Comparison of ENCODE assay signal across 8 cellular contexts in genomic region chr7:74405191-74405898, GRCh38. TPM values are rescaled to one million over a fixed set of nuclear protein-coding genes. Genes with fewer than 3 reads are reported as not detected.
DNase-seq lines count a peak whose midpoint lies in the region; ATAC-seq, FAIRE-seq and TF ChIP-seq lines count a peak whose summit lies in the region.

No MANE protein-coding gene starts in this region.

- H3K4me3 Mint-ChIP-seq in CD4-positive, alpha-beta memory T cell: no peak overlapping the region
- H3K4me3 Mint-ChIP-seq in naive thymus-derived CD4-positive, alpha-beta T cell: no peak overlapping the region

- POLR2A ChIA-PET in SK-N-SH (lab: Yijun Ruan, JAX): no interaction called here
- POLR2A ChIA-PET in CD4-positive, alpha-beta memory T cell (lab: Charles Lee; ENCODE audit: partially characterized antibody): no interaction called here
- POLR2A ChIA-PET in naive thymus-derived CD4-positive, alpha-beta T cell (lab: Charles Lee): no interaction called here

- no peak overlapping the region for H3K9ac ChIP-seq in SK-N-SH

- H3K9me3 ChIP-seq in SK-N-SH (no peaks in the 10 kb centered on the region), right cardiac atrium (ENCODE audit: control insufficient read depth, low read length) (no peaks in the 10 kb centered on the region)
- H3K9me3 ChIP-seq in CD4-positive, alpha-beta memory T cell (ENCODE audit: control insufficient read depth in 1 of 2, low read length in 2 of 2): no peaks in the 10 kb centered on the region
- no peaks in the 10 kb centered on the region for H3K9me3 ChIP-seq in naive thymus-derived CD4-positive, alpha-beta T cell (ENCODE audit: control insufficient read depth in 2 of 3, low read length in 3 of 3)

- no peaks in the 10 kb centered on the region for H3K9me3 Mint-ChIP-seq in CD4-positive, alpha-beta memory T cell
- H3K9me3 Mint-ChIP-seq in naive thymus-derived CD4-positive, alpha-beta T cell: no peaks in the 10 kb centered on the region

- no peaks in the 10 kb centered on the region for H3K36me3 Mint-ChIP-seq in CD4-positive, alpha-beta memory T cell
- no peaks in the 10 kb centered on the region for H3K36me3 Mint-ChIP-seq in naive thymus-derived CD4-positive, alpha-beta T cell

- DNase-seq in AG09309 (ENCODE audit: low read depth) (no peak), H7 (peak; percentile 98), SK-N-SH (peak; percentile 76), right cardiac atrium (peak in 2 of 3 donors; percentile 9 to 60), GM12892 (ENCODE audit: insufficient read length) (no peak)
- DNase-seq in CD4-positive, alpha-beta memory T cell: no peak
- DNase-seq in naive thymus-derived CD4-positive, alpha-beta T cell: no peak

- peaks cover 8% of the 10 kb centered on the region for H3K36me3 ChIP-seq in H7 (replicated peaks; ENCODE audit: control insufficient read depth, insufficient read depth, low read length)
- H3K36me3 ChIP-seq in SK-N-SH (replicated peaks in 1 of 2; ENCODE audit: control insufficient read depth in 1 of 2, insufficient read depth in 2 of 2, low read length in 1 of 2): peaks cover 17 to 45% of the 10 kb centered on the region in 2 experiments
- no peaks in the 10 kb centered on the region for H3K36me3 ChIP-seq in CD4-positive, alpha-beta memory T cell (ENCODE audit: insufficient read depth, low read length)
- H3K36me3 ChIP-seq in naive thymus-derived CD4-positive, alpha-beta T cell (ENCODE audit: control insufficient read depth in 2 of 3, insufficient read depth in 3 of 3, low read length in 3 of 3): no peaks in the 10 kb centered on the region

- TF ChIP-seq CTCF in AG09309 (IDR thresholded peaks at IDR 0.05; ENCODE audit: control insufficient read depth, insufficient read depth, low read depth, low read length, missing control alignments) (peak; percentile 21), SK-N-SH (IDR thresholded peaks at IDR 0.05) (peak; percentile 57)

- intact Hi-C loops in right cardiac atrium (cut with DNase I): loop anchor here in 2 of 4 donors (10.0 kb wide), 2 partner anchors 289 to 341 kb away; no protein-coding TSS in a partner anchor
- intact Hi-C loops in CD4-positive, alpha-beta memory T cell (cut with micrococcal nuclease): no loop called here
- intact Hi-C loops in naive thymus-derived CD4-positive, alpha-beta T cell (cut with micrococcal nuclease): loop anchor here in 1 of 2 donors (10.0 kb wide), 1 partner anchor 121 kb away; the partner anchor contains the start of gene CLIP2

- H2AFZ ChIP-seq in SK-N-SH (ENCODE audit: low read depth): no peak overlapping the region

- H3K27me3 ChIP-seq in H7 (ENCODE audit: control insufficient read depth, insufficient read depth, low read length) (no peaks in the 10 kb centered on the region), SK-N-SH (ENCODE audit: insufficient read depth) (no peaks in the 10 kb centered on the region), right cardiac atrium (ENCODE audit: control insufficient read depth, insufficient read depth) (no peaks in the 10 kb centered on the region)
- H3K27me3 ChIP-seq in CD4-positive, alpha-beta memory T cell (ENCODE audit: insufficient read depth, low read length): no peaks in the 10 kb centered on the region
- H3K27me3 ChIP-seq in naive thymus-derived CD4-positive, alpha-beta T cell (ENCODE audit: control insufficient read depth in 2 of 2, insufficient read depth in 2 of 2, low read length in 2 of 2): no peaks in the 10 kb centered on the region

- CTCF ChIA-PET in SK-N-SH (lab: Yijun Ruan, JAX): interaction anchor here (0.6 to 22.0 kb wide), 26 partner anchors 9 to 643 kb away, joined by 3 to 537 read pairs (median 4); partner anchors contain the start of gene LAT2
- CTCF ChIA-PET in CD4-positive, alpha-beta memory T cell (lab: Charles Lee; ENCODE audit: partially characterized antibody): interaction anchor here (1.5 to 6.8 kb wide), 2 partner anchors 13 to 200 kb away, joined by 3 to 174 read pairs; no protein-coding TSS in a partner anchor
- CTCF ChIA-PET in naive thymus-derived CD4-positive, alpha-beta T cell (lab: Charles Lee): no interaction called here

- no peak for TF ChIP-seq POLR2A in GM12892 (IDR thresholded peaks at IDR 0.05; ENCODE audit: low read depth, low read length)

- H3K27me3 Mint-ChIP-seq in CD4-positive, alpha-beta memory T cell: no peaks in the 10 kb centered on the region
- no peaks in the 10 kb centered on the region for H3K27me3 Mint-ChIP-seq in naive thymus-derived CD4-positive, alpha-beta T cell

- peaks cover 20% of the 10 kb centered on the region for H3F3A ChIP-seq in SK-N-SH (replicated peaks; ENCODE audit: insufficient read depth)

- peak overlapping the region in 1 of 7 donors; percentile 73 for H3K27ac Mint-ChIP-seq in CD4-positive, alpha-beta memory T cell
- H3K27ac Mint-ChIP-seq in naive thymus-derived CD4-positive, alpha-beta T cell: no peak overlapping the region

- H3K4me1 ChIP-seq in SK-N-SH (ENCODE audit: control insufficient read depth in 1 of 2, insufficient read depth in 2 of 2, low read depth in 1 of 2, low read length in 1 of 2) (no peaks in the 10 kb centered on the region), right cardiac atrium (ENCODE audit: control insufficient read depth, insufficient read depth, low read length) (no peaks in the 10 kb centered on the region)
- H3K4me1 ChIP-seq in CD4-positive, alpha-beta memory T cell (ENCODE audit: insufficient read depth, low read length): no peaks in the 10 kb centered on the region
- H3K4me1 ChIP-seq in naive thymus-derived CD4-positive, alpha-beta T cell (ENCODE audit: control insufficient read depth in 2 of 2, insufficient read depth in 2 of 2, low read length in 2 of 2): no peaks in the 10 kb centered on the region

- H3K79me2 ChIP-seq in SK-N-SH (ENCODE audit: insufficient read depth): no peaks in the 10 kb centered on the region

- H3K9me2 ChIP-seq in SK-N-SH: no peaks in the 10 kb centered on the region

- WGBS in SK-N-SH (ENCODE audit: low lambda C conversion rate): 91% methylated on average over 26 of the region's 31 CpGs
- 67% methylated on average over 31 of the region's 31 CpGs for WGBS in right cardiac atrium

- H4K20me1 ChIP-seq in SK-N-SH (ENCODE audit: insufficient read depth): no peaks in the 10 kb centered on the region

- H3K4me3 ChIP-seq in AG09309 (ENCODE audit: control insufficient read depth, low read depth, low read length) (no peak overlapping the region), H7 (ENCODE audit: insufficient read depth, low read depth, low read length) (no peak overlapping the region), SK-N-SH (ENCODE audit: low read depth in 2 of 2, low read length in 1 of 2) (no peak overlapping the region), right cardiac atrium (ENCODE audit: low read length) (no peak overlapping the region)
- no peak overlapping the region for H3K4me3 ChIP-seq in CD4-positive, alpha-beta memory T cell (ENCODE audit: low read length in 2 of 2)
- no peak overlapping the region for H3K4me3 ChIP-seq in naive thymus-derived CD4-positive, alpha-beta T cell (ENCODE audit: low read length)

- no peak for FAIRE-seq in GM12892 (lab: Jason Lieb, UNC)

- no peak overlapping the region for H3K4me2 ChIP-seq in SK-N-SH

- H3K4me1 Mint-ChIP-seq in CD4-positive, alpha-beta memory T cell: peaks cover 0 to 2% (median 0%) of the 10 kb centered on the region in 4 donors
- peaks cover 0 to 2% (median 0%) of the 10 kb centered on the region in 7 donors for H3K4me1 Mint-ChIP-seq in naive thymus-derived CD4-positive, alpha-beta T cell

- H3K27ac ChIP-seq in SK-N-SH (ENCODE audit: low read depth in 2 of 2, low read length in 1 of 2) (no peak overlapping the region), right cardiac atrium (ENCODE audit: low read length) (no peak overlapping the region)
- H3K27ac ChIP-seq in CD4-positive, alpha-beta memory T cell (ENCODE audit: low read depth, low read length): no peak overlapping the region
- H3K27ac ChIP-seq in naive thymus-derived CD4-positive, alpha-beta T cell (ENCODE audit: low read depth, low read length): no peak overlapping the region

- TF ChIP-seq EP300 in SK-N-SH (IDR thresholded peaks at IDR 0.05; ENCODE audit: borderline replicate concordance in 1 of 2, low read depth in 1 of 2, low read length in 1 of 2): no peak

- ATAC-seq in right cardiac atrium: no peak
- no peak for ATAC-seq in naive thymus-derived CD4-positive, alpha-beta T cell
- no peak for ATAC-seq in GM21737 (IDR thresholded peaks at IDR 0.05; ENCODE audit: unreplicated experiment)

- 0 out of 2 replicates have a peak, but pooled peaks have one; percentile 20 for TF ChIP-seq RAD21 in SK-N-SH (IDR thresholded peaks at IDR 0.05; ENCODE audit: low read length)

TF ChIP-seq in SK-N-SH, 30 proteins besides CTCF, POLR2A, EP300 and RAD21 (continues in another document):
- TF ChIP-seq FOSL2 (IDR thresholded peaks at IDR 0.05; ENCODE audit: borderline replicate concordance, low read depth) (no peak), GATA2 (CRISPR knock-in tag; IDR thresholded peaks at IDR 0.05) (no peak), YY1 (IDR thresholded peaks at IDR 0.05; ENCODE audit: low read depth) (no peak), USF1 (IDR thresholded peaks at IDR 0.05; ENCODE audit: borderline replicate concordance, low read depth) (no peak), CHD2 (IDR thresholded peaks at IDR 0.05; ENCODE audit: low read length, partially characterized antibody) (no peak), FOXJ3 (CRISPR knock-in tag; IDR thresholded peaks at IDR 0.05) (no peak), NRF1 (IDR thresholded peaks at IDR 0.05; ENCODE audit: low read depth, low read length) (no peak), RFX5 (IDR thresholded peaks at IDR 0.05; ENCODE audit: low read length) (no peak)

RNA-seq across cellular contexts. Expression of gene GTF2IRD1, which starts 48.4 kb away (rescaled TPM):
- total RNA-seq in H7 (2014; rRNA removed; shearing (Covaris generic)): 19.6 and 21.1 TPM in 2 replicates
- polyA plus RNA-seq in SK-N-SH (2012; rRNA removed) (20.2 and 26.4 TPM in 2 replicates), right cardiac atrium (10.6 TPM)
- polyA plus RNA-seq in SK-N-SH (2012; cell fraction: cytosol; rRNA removed): 13.9 and 18.4 TPM in 2 replicates
- polyA plus RNA-seq in SK-N-SH (2012; cell fraction: nucleus; rRNA removed): 29.0 and 37.8 TPM in 2 replicates
- total RNA-seq in right cardiac atrium: 10 to 100 TPM; 18.9 to 29.9 (median 21.4) TPM
- total RNA-seq in CD4-positive, alpha-beta memory T cell: 1 to 10 TPM; 8.6 to 8.8 TPM
- polyA plus RNA-seq in CD4-positive, alpha-beta memory T cell: under 1 TPM; 0.30 to 0.81 TPM
- total RNA-seq in naive thymus-derived CD4-positive, alpha-beta T cell: 1 to 10 TPM in 2 of 5 experiments, under 1 TPM in 3; 0.82 to 5.6 (median 0.93) TPM
- polyA plus RNA-seq in naive thymus-derived CD4-positive, alpha-beta T cell: under 1 TPM in 1 of 2 donors, not detected in 1; 0.07 TPM
- polyA plus RNA-seq in GM12892 (2012; ENCODE audit: missing spikeins): 7.6 TPM

Comparison
In these comparisons a context has a peak if more than half of its experiments do, and no peak if none do; other contexts are left out.
1. DNase-seq: peak in H7 (single experiment), SK-N-SH (single experiment) and right cardiac atrium (2 of 3); none in AG09309 (single experiment), CD4-positive, alpha-beta memory T cell (0 of 5), naive thymus-derived CD4-positive, alpha-beta T cell (0 of 9) and GM12892 (single experiment).